ENCODE assay signal across 10 cellular contexts in the genomic region with DNA sequence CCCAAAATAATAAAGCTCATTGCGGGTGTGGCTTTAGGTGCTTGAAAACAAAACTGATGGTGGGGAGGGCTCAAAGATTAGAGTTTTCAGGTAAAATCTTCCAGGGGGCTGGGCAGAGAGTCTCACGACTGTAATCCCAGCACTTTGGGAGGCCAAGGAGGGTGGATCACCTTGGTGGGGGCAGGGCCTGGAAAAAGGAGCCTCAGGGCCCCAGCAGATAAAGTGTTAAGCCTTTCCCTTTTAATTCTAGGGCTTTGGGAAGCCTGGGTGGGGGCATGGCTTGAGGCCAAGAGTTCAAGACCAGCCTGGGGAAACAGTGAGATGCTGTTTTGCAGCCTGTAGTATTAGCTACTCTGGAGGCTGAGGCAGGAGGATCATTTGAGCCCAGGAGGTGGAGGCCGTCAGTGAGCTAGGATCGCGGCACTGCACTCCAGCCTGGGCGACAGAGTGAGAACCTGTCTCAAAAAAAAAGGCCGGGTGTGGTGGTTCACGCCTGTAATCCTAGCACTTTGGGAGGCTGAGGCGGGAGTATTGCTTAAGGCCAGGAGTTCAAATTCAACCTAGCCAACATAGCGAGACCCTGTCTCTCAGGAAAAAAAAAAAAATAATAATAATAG. TPM values are rescaled to one million over a fixed set of nuclear protein-coding genes. Genes with fewer than 3 reads are reported as not detected.
DNase-seq lines count a peak whose midpoint lies in the region; ATAC-seq and TF ChIP-seq lines count a peak whose summit lies in the region.
"Had no signal": no experiment of that assay in that cellular context is flagged by ENCODE, and none has a peak within 500 bp of the region (broad histone marks: within the 10 kb centered on the region; RNA-seq: fewer than 3 reads in every experiment).

No MANE protein-coding gene starts in this region.

- H3K9me3 ChIP-seq in SJSA1 (replicated peaks) = no peaks in the 10 kb centered on the region
- no peaks in the 10 kb centered on the region for H3K9me3 ChIP-seq in gastrocnemius medialis

- no peak overlapping the region for H3K27ac ChIP-seq in SJSA1
- H3K27ac ChIP-seq in gastrocnemius medialis = peak overlapping the region; percentile 84 to 98 (median 92)
- H3K27ac ChIP-seq: SK-N-MC had no signal

- H3K36me3 ChIP-seq in GM06990 (ENCODE audit: control insufficient read depth, insufficient read depth, low read length) (peaks cover 19% of the 10 kb centered on the region), SJSA1 (peaks cover 61% of the 10 kb centered on the region), gastrocnemius medialis (peaks cover 0 to 37% of the 10 kb centered on the region in 2 donors)

- no peak for DNase-seq in GM06990 (ENCODE audit: extremely low read depth, insufficient read length)
- DNase-seq in SJSA1 (ENCODE audit: low read depth in 1 of 2, low spot score in 2 of 2) = no peak
- no peak for DNase-seq in fibroblast of mammary gland (ENCODE audit: low read depth)
- DNase-seq in gastrocnemius medialis = no peak
- DNase-seq in NCI-H1436 (lab: John Stamatoyannopoulos, UW) = no peak
- DNase-seq in CD1c-positive myeloid dendritic cell (ENCODE audit: extremely low spot score) = no peak
- DNase-seq in Kasumi-1 (lab: John Stamatoyannopoulos, UW) = no peak
- DNase-seq: cortex of kidney had no signal

- H3K4me1 ChIP-seq in SJSA1 (replicated peaks) (peaks cover 24% of the 10 kb centered on the region), gastrocnemius medialis (peaks cover 27 to 34% of the 10 kb centered on the region in 2 donors)

- H3K4me3 ChIP-seq in GM06990 (replicated peaks; ENCODE audit: low read depth, low read length) (peak overlapping the region; percentile 93), SJSA1 (peak overlapping the region; percentile 48), fibroblast of mammary gland (ENCODE audit: control insufficient read depth, low read depth, low read length) (peak overlapping the region; percentile 84), gastrocnemius medialis (peak overlapping the region; percentile 65 to 86 (median 77))

- intact Hi-C loops in gastrocnemius medialis (cut with DNase I; ENCODE audit: low total_unique reads) = no loop called here

- no peak for TF ChIP-seq POLR2A in gastrocnemius medialis (IDR thresholded peaks at IDR 0.05)

- no peak for TF ChIP-seq CTCF in GM06990 (IDR thresholded peaks at IDR 0.05; ENCODE audit: insufficient read depth, low read length, poor library complexity, severe bottlenecking)
- no peak for TF ChIP-seq CTCF in fibroblast of mammary gland (conservative IDR thresholded peaks at IDR 0.05; ENCODE audit: control insufficient read depth, insufficient read depth, low read depth, low read length)
- no peak for TF ChIP-seq CTCF in gastrocnemius medialis (IDR thresholded peaks at IDR 0.05 in 4 of 5, conservative IDR thresholded peaks at IDR 0.05 in 1 of 5)

- ATAC-seq in gastrocnemius medialis (no peak), HG03159 (IDR thresholded peaks at IDR 0.05; ENCODE audit: unreplicated experiment) (no peak)

- in situ Hi-C loops in gastrocnemius medialis (cut with MboI; ENCODE audit: low sequenced_read_pairs in 4 of 4) = no loop called here

- no peaks in the 10 kb centered on the region for H3K27me3 ChIP-seq in GM06990 (replicated peaks; ENCODE audit: control insufficient read depth, insufficient read depth, low read length)
- no peaks in the 10 kb centered on the region for H3K27me3 ChIP-seq in SJSA1 (replicated peaks)
- no peaks in the 10 kb centered on the region for H3K27me3 ChIP-seq in gastrocnemius medialis

RNA-seq across cellular contexts. Expression of a gene that starts 1.7 kb away (rescaled TPM):
- total RNA-seq in SJSA1 (2014; rRNA removed; shearing (Covaris generic)) = 35.1 and 36.2 TPM in 2 replicates
- total RNA-seq in gastrocnemius medialis = 10 to 100 TPM; 20.2 to 25.8 (median 23.6) TPM

RNA-seq across cellular contexts. Expression of a gene that starts 2.2 kb away (rescaled TPM):
- total RNA-seq in SJSA1 (2014; rRNA removed; shearing (Covaris generic)) = 8.8 and 12.6 TPM in 2 replicates
- 10 to 100 TPM in 2 of 4 donors, 1 to 10 TPM in 2; 6.9 to 19.8 (median 11.6) TPM for total RNA-seq in gastrocnemius medialis

RNA-seq across cellular contexts. Expression of a gene that starts 17.7 kb away (rescaled TPM):
- total RNA-seq in SJSA1 (2014; rRNA removed; shearing (Covaris generic)) = not detected in 2 replicates
- under 1 TPM in 3 of 4 donors, not detected in 1; 0.09 to 0.49 (median 0.25) TPM for total RNA-seq in gastrocnemius medialis

RNA-seq across cellular contexts. Expression of a gene that starts 18.6 kb away (rescaled TPM):
- 1.3 TPM in 1 of 2 replicates, not detected in the other for total RNA-seq in SJSA1 (2014; rRNA removed; shearing (Covaris generic))
- 1 to 10 TPM in 1 of 4 donors, not detected in 3; 1.2 TPM for total RNA-seq in gastrocnemius medialis

RNA-seq across cellular contexts. Expression of a gene that starts 18.9 kb away (rescaled TPM):
- total RNA-seq in SJSA1 (2014; rRNA removed; shearing (Covaris generic)) = 48.6 and 59.8 TPM in 2 replicates
- total RNA-seq in gastrocnemius medialis = 10 to 100 TPM in 3 of 4 donors, 1 to 10 TPM in 1; 9.3 to 20.3 (median 16.7) TPM
